8 cellular contexts compared by ENCODE assay signal in the genomic region with DNA sequence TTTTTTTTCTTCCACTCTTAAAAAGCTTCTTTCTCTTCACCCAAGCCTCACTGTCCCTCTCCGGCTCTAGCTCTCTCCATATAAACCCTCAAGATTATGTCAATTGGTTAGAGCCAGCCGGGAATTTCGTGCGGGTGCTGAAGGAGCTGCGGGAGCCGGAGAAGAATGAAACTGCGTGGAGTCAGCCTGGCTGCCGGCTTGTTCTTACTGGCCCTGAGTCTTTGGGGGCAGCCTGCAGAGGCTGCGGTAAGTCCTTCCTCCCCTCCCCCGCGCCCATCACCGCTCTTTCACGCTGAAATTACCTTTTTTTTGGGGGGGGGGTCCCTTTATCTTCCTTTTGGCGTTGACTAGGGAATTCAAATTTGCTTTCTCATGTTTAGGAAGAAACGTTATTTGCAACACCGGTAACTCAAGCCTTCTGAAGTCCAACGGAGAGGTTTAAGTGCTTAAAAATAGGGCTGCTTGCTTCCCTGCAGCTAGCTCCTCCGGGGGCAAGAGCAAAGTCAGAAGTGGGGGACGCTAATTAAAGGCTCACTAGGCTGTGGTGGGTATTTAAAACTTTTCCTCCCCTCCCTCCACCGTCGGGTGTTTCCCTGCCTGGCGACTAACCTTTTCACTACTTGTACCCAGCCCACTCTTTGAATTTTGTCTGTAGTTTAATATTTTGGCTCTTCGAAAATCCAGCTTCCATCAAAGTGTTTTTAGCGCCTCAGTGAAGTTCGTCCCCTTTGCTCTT. TPM values are rescaled to one million over a fixed set of nuclear protein-coding genes. Genes with fewer than 3 reads are reported as not detected.
DNase-seq lines count a peak whose midpoint lies in the region; ATAC-seq and TF ChIP-seq lines count a peak whose summit lies in the region.

No MANE protein-coding gene starts in this region.

- ATAC-seq in psoas muscle (peak; percentile 60 to 79 (median 67)), GM19463 (IDR thresholded peaks at IDR 0.05; ENCODE audit: unreplicated experiment) (no peak), HG03520 (IDR thresholded peaks at IDR 0.05; ENCODE audit: unreplicated experiment) (no peak)

- no peak for TF ChIP-seq EP300 in SK-N-SH (IDR thresholded peaks at IDR 0.05; ENCODE audit: borderline replicate concordance in 1 of 2, low read depth in 1 of 2, low read length in 1 of 2)

- TF ChIP-seq CTCF in SK-N-SH (IDR thresholded peaks at IDR 0.05): no peak
- no peak for TF ChIP-seq CTCF in psoas muscle (IDR thresholded peaks at IDR 0.05)

- no peaks in the 10 kb centered on the region for H3K9me3 ChIP-seq in SK-N-SH
- no peaks in the 10 kb centered on the region for H3K9me3 ChIP-seq in psoas muscle

- H3K4me1 ChIP-seq in SK-N-SH (ENCODE audit: control insufficient read depth in 1 of 2, insufficient read depth in 2 of 2, low read depth in 1 of 2, low read length in 1 of 2): no peaks in the 10 kb centered on the region
- H3K4me1 ChIP-seq in psoas muscle: no peaks in the 10 kb centered on the region

- H3K36me3 ChIP-seq in SK-N-SH (replicated peaks in 1 of 2; ENCODE audit: control insufficient read depth in 1 of 2, insufficient read depth in 2 of 2, low read length in 1 of 2): no peaks in the 10 kb centered on the region
- no peaks in the 10 kb centered on the region for H3K36me3 ChIP-seq in psoas muscle (ENCODE audit: insufficient read depth in 1 of 2, low read depth in 1 of 2)

- H3K27me3 ChIP-seq in SK-N-SH (ENCODE audit: insufficient read depth) (peaks cover 41% of the 10 kb centered on the region; the same call in 1 of the 2 replicates), psoas muscle (ENCODE audit: insufficient read depth in 3 of 3, low read length in 2 of 3) (peaks cover 0 to 40% (median 0%) of the 10 kb centered on the region in 3 donors)

- no peaks in the 10 kb centered on the region for H3F3A ChIP-seq in SK-N-SH (replicated peaks; ENCODE audit: insufficient read depth)

- peak overlapping the region; percentile 72; the same call in 1 of the 2 replicates for H2AFZ ChIP-seq in SK-N-SH (ENCODE audit: low read depth)

- H3K4me3 ChIP-seq in GM08714 (ENCODE audit: low read length) (peak overlapping the region; percentile 38), SK-N-SH (ENCODE audit: low read depth in 2 of 2, low read length in 1 of 2) (peak overlapping the region; percentile 35 to 49; a peak in 2 of 4 replicates), psoas muscle (peak overlapping the region; percentile 70)

- H3K79me2 ChIP-seq in SK-N-SH (ENCODE audit: insufficient read depth): no peaks in the 10 kb centered on the region

- peak overlapping the region; percentile 64 for H3K4me2 ChIP-seq in SK-N-SH

- TF ChIP-seq RAD21 in SK-N-SH (IDR thresholded peaks at IDR 0.05; ENCODE audit: low read length): no peak

- in situ Hi-C loops in KBM-7 (cut with MboI; ENCODE audit: low pct_unique_long_range_greater_than_20kb, low sequenced_read_pairs): no loop called here

- H3K9ac ChIP-seq in SK-N-SH: no peak overlapping the region

- WGBS in SK-N-SH (ENCODE audit: low lambda C conversion rate): 3% methylated on average over 25 of the region's 25 CpGs
- WGBS in psoas muscle, 3 donors: 1 to 17% (median 2%) methylated on average over 20 to 25 of the region's 25 CpGs

- CTCF ChIA-PET in SK-N-SH (lab: Yijun Ruan, JAX): no interaction called here

- H3K9me2 ChIP-seq in SK-N-SH: no peaks in the 10 kb centered on the region

- H4K20me1 ChIP-seq in SK-N-SH (ENCODE audit: insufficient read depth): no peaks in the 10 kb centered on the region

- H3K27ac ChIP-seq in SK-N-SH (ENCODE audit: low read depth in 2 of 2, low read length in 1 of 2) (no peak overlapping the region), psoas muscle (peak overlapping the region; percentile 75)

- intact Hi-C loops in psoas muscle (cut with DNase I): loop anchor here in 1 of 2 donors (10.0 kb wide), 2 partner anchors 135 to 1715 kb away; a partner anchor contains a TSS

- no peak for DNase-seq in SK-N-SH
- peak; percentile 12 for DNase-seq in globus pallidus (ENCODE audit: low spot score)
- peak in 1 of 2 donors; percentile 49 for DNase-seq in psoas muscle
- DNase-seq in DMS153 treated with DMSO at 0.1 percent for 48 hours (lab: John Stamatoyannopoulos, UW; ENCODE audit: unreplicated experiment): no peak
- DNase-seq in KBM-7: no peak

- POLR2A ChIA-PET in SK-N-SH (lab: Yijun Ruan, JAX): no interaction called here

TF ChIP-seq in SK-N-SH, 30 proteins besides CTCF, POLR2A, EP300 and RAD21:
- TF ChIP-seq, protein P1, sequence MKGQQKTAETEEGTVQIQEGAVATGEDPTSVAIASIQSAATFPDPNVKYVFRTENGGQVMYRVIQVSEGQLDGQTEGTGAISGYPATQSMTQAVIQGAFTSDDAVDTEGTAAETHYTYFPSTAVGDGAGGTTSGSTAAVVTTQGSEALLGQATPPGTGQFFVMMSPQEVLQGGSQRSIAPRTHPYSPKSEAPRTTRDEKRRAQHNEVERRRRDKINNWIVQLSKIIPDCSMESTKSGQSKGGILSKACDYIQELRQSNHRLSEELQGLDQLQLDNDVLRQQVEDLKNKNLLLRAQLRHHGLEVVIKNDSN (IDR thresholded peaks at IDR 0.05; ENCODE audit: borderline replicate concordance, low read depth): no peak
- TF ChIP-seq, protein P2, sequence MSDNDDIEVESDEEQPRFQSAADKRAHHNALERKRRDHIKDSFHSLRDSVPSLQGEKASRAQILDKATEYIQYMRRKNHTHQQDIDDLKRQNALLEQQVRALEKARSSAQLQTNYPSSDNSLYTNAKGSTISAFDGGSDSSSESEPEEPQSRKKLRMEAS (IDR thresholded peaks at IDR 0.05; ENCODE audit: low read depth): no peak
- no peak for TF ChIP-seq ELF1 (IDR thresholded peaks at IDR 0.05)
- TF ChIP-seq POLR2AphosphoS5 (IDR thresholded peaks at IDR 0.05; ENCODE audit: low read depth, low read length): no peak

RNA-seq across cellular contexts. Expression of a gene that starts 0.5 kb away (rescaled TPM):
- polyA plus RNA-seq in SK-N-SH (2012; rRNA removed): 0.02 and 0.11 TPM in 2 replicates
- 0.08 and 0.09 TPM in 2 replicates for polyA plus RNA-seq in SK-N-SH (2012; cell fraction: cytosol; rRNA removed)
- polyA plus RNA-seq in SK-N-SH (2012; cell fraction: nucleus; rRNA removed): 0.14 and 0.50 TPM in 2 replicates
- total RNA-seq in psoas muscle: 1 to 10 TPM; 3.1 to 8.6 (median 6.1) TPM
- 1 to 10 TPM; 1.1 to 2.0 (median 1.1) TPM for polyA plus RNA-seq in psoas muscle

RNA-seq across cellular contexts. Expression of a gene that starts 1.9 kb away (rescaled TPM):
- not detected in 2 replicates for polyA plus RNA-seq in SK-N-SH (2012; rRNA removed)
- 0.03 TPM in 2 replicates for polyA plus RNA-seq in SK-N-SH (2012; cell fraction: cytosol; rRNA removed)
- 0.05 and 0.09 TPM in 2 replicates for polyA plus RNA-seq in SK-N-SH (2012; cell fraction: nucleus; rRNA removed)
- 1 to 10 TPM in 3 of 4 donors, under 1 TPM in 1; 0.68 to 3.6 (median 1.1) TPM for total RNA-seq in psoas muscle
- polyA plus RNA-seq in psoas muscle: under 1 TPM; 0.17 to 0.18 (median 0.18) TPM

Comparison
In these comparisons a context has a peak if more than half of its experiments do, and no peak if none do; other contexts are left out.
1. ATAC-seq: peak in psoas muscle (4 of 4); none in GM19463 (single experiment) and HG03520 (single experiment).
2. Peak in every context shown above with its lines, with median percentiles within 50 percentile points of each other: H3K4me3 ChIP-seq.